ENCODE assay signal across 6 cellular contexts in the genomic region with DNA sequence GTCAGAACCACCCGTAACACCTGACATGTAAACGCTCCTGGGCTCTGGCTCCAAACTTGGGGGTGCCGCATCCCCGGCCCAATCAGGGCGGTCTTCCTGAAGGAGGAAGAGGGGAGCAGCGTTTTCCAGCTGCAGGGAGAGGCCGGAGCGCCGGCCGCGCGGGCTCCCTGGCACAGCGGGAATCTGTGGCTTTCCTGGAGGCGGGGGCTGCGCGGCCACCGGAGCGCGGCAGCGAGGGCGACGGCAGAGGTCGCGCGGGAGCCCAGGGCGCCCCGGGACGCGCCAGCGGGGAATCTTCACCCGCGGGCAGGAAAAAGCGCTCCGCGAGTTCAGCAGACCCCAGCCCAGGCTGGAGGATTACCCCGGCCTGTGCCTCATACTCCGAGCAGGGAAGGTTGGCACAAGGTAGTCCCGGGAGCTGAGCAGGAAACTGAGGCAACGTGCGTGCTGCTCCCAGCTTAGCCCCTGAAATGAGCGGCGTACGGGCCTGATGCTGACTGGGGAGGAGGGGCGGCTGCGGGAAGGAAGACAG. TPM values are rescaled to one million over a fixed set of nuclear protein-coding genes. Genes with fewer than 3 reads are reported as not detected.
DNase-seq lines count a peak whose midpoint lies in the region; ATAC-seq, FAIRE-seq and TF ChIP-seq lines count a peak whose summit lies in the region.

No MANE protein-coding gene starts in this region.

- POLR2A ChIA-PET in HEK293T (lab: Yijun Ruan, JAX) (interaction anchor here (0.9 to 1.3 kb wide), 6 partner anchors 16 to 90 kb away, joined by 3 to 4 read pairs (median 4); a partner anchor contains a TSS), HepG2 (lab: Yijun Ruan, JAX) (interaction anchor here (0.8 to 3.5 kb wide), 7 partner anchors 11 to 140 kb away, joined by 3 to 16 read pairs (median 8); a partner anchor contains a TSS)

- H4K20me1 ChIP-seq in HepG2 (ENCODE audit: insufficient read depth, low read length), result no peaks in the 10 kb centered on the region

- 0 out of 2 replicates have a peak, but pooled peaks have one; percentile 16 for TF ChIP-seq RAD21 in HepG2 (CRISPR knock-in tag; IDR thresholded peaks at IDR 0.05)

- WGBS in HepG2 (ENCODE audit: low lambda C conversion rate), result under 1% methylated on average over 19 of the region's 45 CpGs

- TF ChIP-seq EP300 in HepG2 (IDR thresholded peaks at IDR 0.05; ENCODE audit: low read depth in 2 of 2, low read length in 2 of 2), result no peak
- no peak for TF ChIP-seq EP300 in HepG2 (CRISPR knock-in tag; IDR thresholded peaks at IDR 0.05; ENCODE audit: borderline replicate concordance)

- CTCF ChIA-PET in HEK293T (lab: Yijun Ruan, JAX) (interaction anchor here (0.6 to 1.8 kb wide), 13 partner anchors 8 to 94 kb away, joined by 3 to 8 read pairs (median 4); a partner anchor contains a TSS), HepG2 (lab: Yijun Ruan, JAX; ENCODE audit: low intra/inter-chr PET ratio, low total read pairs) (interaction anchor here (0.7 to 2.9 kb wide), 6 partner anchors 16 to 93 kb away, joined by 4 to 19 read pairs (median 13); a partner anchor contains a TSS)

- H3K36me3 ChIP-seq in HepG2 (replicated peaks in 1 of 2; ENCODE audit: control insufficient read depth in 1 of 2, insufficient read depth in 2 of 2, low read length in 2 of 2), result no peaks in the 10 kb centered on the region; a peak in 1 of 5 replicates

- BruUV-seq in HepG2 (replicated peaks; lab: Mats Ljungman, UMichigan), result no TSS peak

- no peak for TF ChIP-seq CTCF in WI38 (IDR thresholded peaks at IDR 0.05; ENCODE audit: low read depth, low read length)
- TF ChIP-seq CTCF in HepG2 (CRISPR knock-in tag; IDR thresholded peaks at IDR 0.05), result no peak

- DNase-seq in COLO668 (lab: John Stamatoyannopoulos, UW; ENCODE audit: unreplicated experiment) (peak; percentile 44), HEK293T (ENCODE audit: extremely low spot score) (peak; percentile 56), HepG2 (ENCODE audit: low spot score) (no peak), GM19240 (ENCODE audit: insufficient read length, low spot score) (no peak), midbrain (lab: John Stamatoyannopoulos, UW) (no peak)

- FAIRE-seq in HepG2 (lab: Jason Lieb, UNC), result no peak

- peak overlapping the region; percentile 53 for H3K9ac ChIP-seq in HepG2 (ENCODE audit: insufficient read depth, low read depth, low read length)

- H3K4me3 ChIP-seq in WI38 (ENCODE audit: low read depth, low read length), result peak overlapping the region; percentile 54
- peak overlapping the region; percentile 60 to 89 (median 70) for H3K4me3 ChIP-seq in HepG2 (replicated peaks in 1 of 3; ENCODE audit: insufficient read depth in 1 of 3, low read depth in 2 of 3, low read length in 3 of 3)

- in situ Hi-C loops in HepG2 (cut with HindIII; ENCODE audit: extremely low pct_ligation_motif_present, low pct_unique_long_range_greater_than_20kb), result loop anchor here (5.0 kb wide), 1 partner anchor 90 kb away; a partner anchor contains a TSS

- peak overlapping the region; percentile 66 for H2AFZ ChIP-seq in HepG2 (ENCODE audit: low read length)

- H3K4me1 ChIP-seq in HepG2 (ENCODE audit: insufficient read depth, low read length), result peaks cover 72% of the 10 kb centered on the region

- H3K9me3 ChIP-seq in HepG2 (ENCODE audit: low read length), result no peaks in the 10 kb centered on the region

- no peak for TF ChIP-seq POLR2A in HepG2 (IDR thresholded peaks at IDR 0.05; ENCODE audit: insufficient read depth in 1 of 2, low read depth in 2 of 2, low read length in 2 of 2)

- ATAC-seq in HepG2, result peak; percentile 40

- peaks cover 0 to 24% of the 10 kb centered on the region in 2 experiments; a peak in 4 of 5 replicates for H3K27me3 ChIP-seq in HepG2 (ENCODE audit: control insufficient read depth in 1 of 2, insufficient read depth in 2 of 2, low read length in 2 of 2)

- intact Hi-C loops in HepG2 (cut with micrococcal nuclease; ENCODE audit: unreplicated experiment), result loop anchor here (1.0 to 2.0 kb wide), 5 partner anchors 16 to 93 kb away; a partner anchor contains a TSS

- peak overlapping the region; percentile 100 for H3K4me2 ChIP-seq in HepG2 (ENCODE audit: low read depth, low read length)

- no peaks in the 10 kb centered on the region for H3K79me2 ChIP-seq in HepG2 (ENCODE audit: insufficient read depth, low read length)

- H3K27ac ChIP-seq in HepG2 (ENCODE audit: extremely low read length, insufficient read depth, low read length), result no peak overlapping the region

RNA-seq across cellular contexts. Expression of a gene that starts 0.6 kb away (rescaled TPM):
- total RNA-seq in HepG2 (2016; rRNA removed; fragmentation: Illumina TruSeq; extraction: Trizol), result 0.48 and 1.2 TPM in 2 replicates
- total RNA-seq in HepG2 (2016; cell fraction: cytosol; rRNA removed; fragmentation: Illumina TruSeq; extraction: Trizol; ENCODE audit: low read depth), result 0.44 and 0.51 TPM in 2 replicates
- 0.33 and 1.5 TPM in 2 replicates for total RNA-seq in HepG2 (2016; cell fraction: insoluble cytoplasmic fraction; rRNA removed; fragmentation: Illumina TruSeq; extraction: Trizol)
- 0.65 and 0.80 TPM in 2 replicates for total RNA-seq in HepG2 (2016; cell fraction: membrane; rRNA removed; fragmentation: Illumina TruSeq; extraction: Trizol)
- 1.5 and 1.9 TPM in 2 replicates for total RNA-seq in HepG2 (2016; cell fraction: nucleus; rRNA removed; fragmentation: Illumina TruSeq; extraction: Trizol)
- polyA plus RNA-seq in HepG2 (2011; rRNA removed), result 6.3 and 6.8 TPM in 2 replicates
- 2.8 and 4.8 TPM in 2 replicates for polyA plus RNA-seq in HepG2 (2011; cell fraction: cytosol; rRNA removed)
- 5.1 and 7.8 TPM in 2 replicates for polyA plus RNA-seq in HepG2 (2011; cell fraction: nucleus; rRNA removed)
- 0.59 and 0.89 TPM in 2 replicates for polyA plus RNA-seq in HepG2 (2012)
- polyA plus RNA-seq in HepG2 (2016; cell fraction: cytosol; fragmentation: Illumina TruSeq; extraction: Trizol; ENCODE audit: low read depth), result 0.98 and 1.0 TPM in 2 replicates
- polyA plus RNA-seq in HepG2 (2016; cell fraction: insoluble cytoplasmic fraction; fragmentation: Illumina TruSeq; extraction: Trizol; ENCODE audit: low read depth), result 0.95 and 1.4 TPM in 2 replicates
- 0.85 and 1.4 TPM in 2 replicates for polyA plus RNA-seq in HepG2 (2016; cell fraction: membrane; fragmentation: Illumina TruSeq; extraction: Trizol; ENCODE audit: low read depth)
- 2.5 and 3.0 TPM in 2 replicates for polyA plus RNA-seq in HepG2 (2016; cell fraction: nucleus; fragmentation: Illumina TruSeq; extraction: Trizol; ENCODE audit: insufficient read depth, low read depth)
- polyA minus RNA-seq in HepG2 (2011; rRNA and poly(A)+ RNA removed; ENCODE audit: low replicate concordance), result 3.0 and 4.4 TPM in 2 replicates
- 1.8 and 2.2 TPM in 2 replicates for polyA minus RNA-seq in HepG2 (2011; cell fraction: cytosol; rRNA and poly(A)+ RNA removed)
- 1.9 and 3.0 TPM in 2 replicates for polyA minus RNA-seq in HepG2 (2011; cell fraction: nucleus; rRNA and poly(A)+ RNA removed)

RNA-seq across cellular contexts. Expression of a gene that starts 10.6 kb away (rescaled TPM):
- 0.46 and 0.80 TPM in 2 replicates for total RNA-seq in HepG2 (2016; rRNA removed; fragmentation: Illumina TruSeq; extraction: Trizol)
- total RNA-seq in HepG2 (2016; cell fraction: cytosol; rRNA removed; fragmentation: Illumina TruSeq; extraction: Trizol; ENCODE audit: low read depth), result 0.44 and 0.71 TPM in 2 replicates
- total RNA-seq in HepG2 (2016; cell fraction: insoluble cytoplasmic fraction; rRNA removed; fragmentation: Illumina TruSeq; extraction: Trizol), result 0.16 and 0.37 TPM in 2 replicates
- total RNA-seq in HepG2 (2016; cell fraction: membrane; rRNA removed; fragmentation: Illumina TruSeq; extraction: Trizol), result 0.49 and 0.62 TPM in 2 replicates
- 0.66 and 0.68 TPM in 2 replicates for total RNA-seq in HepG2 (2016; cell fraction: nucleus; rRNA removed; fragmentation: Illumina TruSeq; extraction: Trizol)
- 2.7 and 3.5 TPM in 2 replicates for polyA plus RNA-seq in HepG2 (2011; rRNA removed)
- polyA plus RNA-seq in HepG2 (2011; cell fraction: cytosol; rRNA removed), result 2.0 and 3.1 TPM in 2 replicates
- polyA plus RNA-seq in HepG2 (2011; cell fraction: nucleus; rRNA removed), result 3.6 and 3.8 TPM in 2 replicates
- 0.79 and 1.0 TPM in 2 replicates for polyA plus RNA-seq in HepG2 (2012)
- polyA plus RNA-seq in HepG2 (2016; cell fraction: cytosol; fragmentation: Illumina TruSeq; extraction: Trizol; ENCODE audit: low read depth), result 0.61 and 0.80 TPM in 2 replicates
- polyA plus RNA-seq in HepG2 (2016; cell fraction: insoluble cytoplasmic fraction; fragmentation: Illumina TruSeq; extraction: Trizol; ENCODE audit: low read depth), result 0.58 TPM in 1 of 2 replicates, not detected in the other
- 0.61 and 0.72 TPM in 2 replicates for polyA plus RNA-seq in HepG2 (2016; cell fraction: membrane; fragmentation: Illumina TruSeq; extraction: Trizol; ENCODE audit: low read depth)
- 0.99 and 1.3 TPM in 2 replicates for polyA plus RNA-seq in HepG2 (2016; cell fraction: nucleus; fragmentation: Illumina TruSeq; extraction: Trizol; ENCODE audit: insufficient read depth, low read depth)
- 2.1 TPM in 1 of 2 replicates, not detected in the other for polyA minus RNA-seq in HepG2 (2011; rRNA and poly(A)+ RNA removed; ENCODE audit: low replicate concordance)
- 0.49 TPM in 1 of 2 replicates, not detected in the other for polyA minus RNA-seq in HepG2 (2011; cell fraction: cytosol; rRNA and poly(A)+ RNA removed)
- 0.39 TPM in 1 of 2 replicates, not detected in the other for polyA minus RNA-seq in HepG2 (2011; cell fraction: nucleus; rRNA and poly(A)+ RNA removed)

RNA-seq across cellular contexts. Expression of a gene that starts 22.9 kb away (rescaled TPM):
- 0.18 TPM in 1 of 2 replicates, not detected in the other for total RNA-seq in HepG2 (2016; rRNA removed; fragmentation: Illumina TruSeq; extraction: Trizol)
- not detected in 2 replicates for total RNA-seq in HepG2 (2016; cell fraction: cytosol; rRNA removed; fragmentation: Illumina TruSeq; extraction: Trizol; ENCODE audit: low read depth)
- total RNA-seq in HepG2 (2016; cell fraction: insoluble cytoplasmic fraction; rRNA removed; fragmentation: Illumina TruSeq; extraction: Trizol), result 0.19 TPM in 1 of 2 replicates, not detected in the other
- total RNA-seq in HepG2 (2016; cell fraction: membrane; rRNA removed; fragmentation: Illumina TruSeq; extraction: Trizol), result not detected in 2 replicates
- total RNA-seq in HepG2 (2016; cell fraction: nucleus; rRNA removed; fragmentation: Illumina TruSeq; extraction: Trizol), result 0.34 and 0.47 TPM in 2 replicates
- polyA plus RNA-seq in HepG2 (2011; rRNA removed), result 0.12 and 0.22 TPM in 2 replicates
- 0.14 and 0.28 TPM in 2 replicates for polyA plus RNA-seq in HepG2 (2011; cell fraction: cytosol; rRNA removed)
- 0.97 and 1.5 TPM in 2 replicates for polyA plus RNA-seq in HepG2 (2011; cell fraction: nucleus; rRNA removed)
- 0.17 and 0.63 TPM in 2 replicates for polyA plus RNA-seq in HepG2 (2012)
- polyA plus RNA-seq in HepG2 (2016; cell fraction: cytosol; fragmentation: Illumina TruSeq; extraction: Trizol; ENCODE audit: low read depth), result 0.25 and 0.49 TPM in 2 replicates
- 0.46 and 0.95 TPM in 2 replicates for polyA plus RNA-seq in HepG2 (2016; cell fraction: insoluble cytoplasmic fraction; fragmentation: Illumina TruSeq; extraction: Trizol; ENCODE audit: low read depth)
- 0.40 and 0.63 TPM in 2 replicates for polyA plus RNA-seq in HepG2 (2016; cell fraction: membrane; fragmentation: Illumina TruSeq; extraction: Trizol; ENCODE audit: low read depth)
- 0.44 and 0.90 TPM in 2 replicates for polyA plus RNA-seq in HepG2 (2016; cell fraction: nucleus; fragmentation: Illumina TruSeq; extraction: Trizol; ENCODE audit: insufficient read depth, low read depth)
- 0.98 and 1.9 TPM in 2 replicates for polyA minus RNA-seq in HepG2 (2011; rRNA and poly(A)+ RNA removed; ENCODE audit: low replicate concordance)
- not detected in 2 replicates for polyA minus RNA-seq in HepG2 (2011; cell fraction: cytosol; rRNA and poly(A)+ RNA removed)
- not detected in 2 replicates for polyA minus RNA-seq in HepG2 (2011; cell fraction: nucleus; rRNA and poly(A)+ RNA removed)

RNA-seq across cellular contexts. Expression of a gene that starts 37.5 kb away (rescaled TPM):
- 6.8 and 10.1 TPM in 2 replicates for total RNA-seq in HepG2 (2016; rRNA removed; fragmentation: Illumina TruSeq; extraction: Trizol)
- total RNA-seq in HepG2 (2016; cell fraction: cytosol; rRNA removed; fragmentation: Illumina TruSeq; extraction: Trizol; ENCODE audit: low read depth), result 2.0 and 2.6 TPM in 2 replicates
- 5.6 and 10.3 TPM in 2 replicates for total RNA-seq in HepG2 (2016; cell fraction: insoluble cytoplasmic fraction; rRNA removed; fragmentation: Illumina TruSeq; extraction: Trizol)
- total RNA-seq in HepG2 (2016; cell fraction: membrane; rRNA removed; fragmentation: Illumina TruSeq; extraction: Trizol), result 4.5 and 5.1 TPM in 2 replicates
- total RNA-seq in HepG2 (2016; cell fraction: nucleus; rRNA removed; fragmentation: Illumina TruSeq; extraction: Trizol), result 15.8 and 18.9 TPM in 2 replicates
- 7.5 and 8.7 TPM in 2 replicates for polyA plus RNA-seq in HepG2 (2011; rRNA removed)
- polyA plus RNA-seq in HepG2 (2011; cell fraction: cytosol; rRNA removed), result 2.1 and 2.7 TPM in 2 replicates
- polyA plus RNA-seq in HepG2 (2011; cell fraction: nucleus; rRNA removed), result 19.4 and 25.6 TPM in 2 replicates
- polyA plus RNA-seq in HepG2 (2012), result 6.6 and 7.1 TPM in 2 replicates
- 1.8 and 2.2 TPM in 2 replicates for polyA plus RNA-seq in HepG2 (2016; cell fraction: cytosol; fragmentation: Illumina TruSeq; extraction: Trizol; ENCODE audit: low read depth)
- polyA plus RNA-seq in HepG2 (2016; cell fraction: insoluble cytoplasmic fraction; fragmentation: Illumina TruSeq; extraction: Trizol; ENCODE audit: low read depth), result 7.1 and 7.6 TPM in 2 replicates
- 3.7 and 3.8 TPM in 2 replicates for polyA plus RNA-seq in HepG2 (2016; cell fraction: membrane; fragmentation: Illumina TruSeq; extraction: Trizol; ENCODE audit: low read depth)
- polyA plus RNA-seq in HepG2 (2016; cell fraction: nucleus; fragmentation: Illumina TruSeq; extraction: Trizol; ENCODE audit: insufficient read depth, low read depth), result 45.5 and 49.8 TPM in 2 replicates
- polyA minus RNA-seq in HepG2 (2011; rRNA and poly(A)+ RNA removed; ENCODE audit: low replicate concordance), result 1.6 and 4.0 TPM in 2 replicates
- 2.7 and 4.0 TPM in 2 replicates for polyA minus RNA-seq in HepG2 (2011; cell fraction: cytosol; rRNA and poly(A)+ RNA removed)
- 14.8 and 19.6 TPM in 2 replicates for polyA minus RNA-seq in HepG2 (2011; cell fraction: nucleus; rRNA and poly(A)+ RNA removed)

Comparison
In these comparisons a context has a peak if more than half of its experiments do, and no peak if none do; other contexts are left out.
1. DNase-seq: peak in COLO668 (single experiment) and HEK293T (single experiment); none in HepG2 (single experiment), GM19240 (single experiment) and midbrain (single experiment).